In genomic region chr12:95790025-95790911, GRCh38 we compare ENCODE assay signal across 1 cellular context.
TF ChIP-seq lines count a peak whose summit lies in the region.

Gene NTN4 (minus strand): TSS chr12:95790764. CDS start chr12:95790309, 455 bp downstream.

TF ChIP-seq in HEK293, 187 proteins besides CTCF, POLR2A, EP300 and RAD21 (continued from another document):
- TF ChIP-seq REST (tag by site-specific recombination; IDR thresholded peaks at IDR 0.05) (0 out of 2 replicates have a peak, but pooled peaks have one; percentile 11), ZBTB20 (tag by site-specific recombination; IDR thresholded peaks at IDR 0.05) (peak; percentile 91), SCRT2 (tag by site-specific recombination; IDR thresholded peaks at IDR 0.05) (peak; percentile 61; the same call in 1 of the 2 replicates), ZFP37 (tag by site-specific recombination; IDR thresholded peaks at IDR 0.05) (no peak)
- TF ChIP-seq, protein P1, sequence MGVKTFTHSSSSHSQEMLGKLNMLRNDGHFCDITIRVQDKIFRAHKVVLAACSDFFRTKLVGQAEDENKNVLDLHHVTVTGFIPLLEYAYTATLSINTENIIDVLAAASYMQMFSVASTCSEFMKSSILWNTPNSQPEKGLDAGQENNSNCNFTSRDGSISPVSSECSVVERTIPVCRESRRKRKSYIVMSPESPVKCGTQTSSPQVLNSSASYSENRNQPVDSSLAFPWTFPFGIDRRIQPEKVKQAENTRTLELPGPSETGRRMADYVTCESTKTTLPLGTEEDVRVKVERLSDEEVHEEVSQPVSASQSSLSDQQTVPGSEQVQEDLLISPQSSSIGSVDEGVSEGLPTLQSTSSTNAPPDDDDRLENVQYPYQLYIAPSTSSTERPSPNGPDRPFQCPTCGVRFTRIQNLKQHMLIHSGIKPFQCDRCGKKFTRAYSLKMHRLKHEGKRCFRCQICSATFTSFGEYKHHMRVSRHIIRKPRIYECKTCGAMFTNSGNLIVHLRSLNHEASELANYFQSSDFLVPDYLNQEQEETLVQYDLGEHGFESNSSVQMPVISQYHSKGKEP (tag by site-specific recombination; IDR thresholded peaks at IDR 0.05): peak; percentile 77; the same call in 1 of the 2 replicates
